16 cellular contexts compared by ENCODE assay signal in the genomic region with DNA sequence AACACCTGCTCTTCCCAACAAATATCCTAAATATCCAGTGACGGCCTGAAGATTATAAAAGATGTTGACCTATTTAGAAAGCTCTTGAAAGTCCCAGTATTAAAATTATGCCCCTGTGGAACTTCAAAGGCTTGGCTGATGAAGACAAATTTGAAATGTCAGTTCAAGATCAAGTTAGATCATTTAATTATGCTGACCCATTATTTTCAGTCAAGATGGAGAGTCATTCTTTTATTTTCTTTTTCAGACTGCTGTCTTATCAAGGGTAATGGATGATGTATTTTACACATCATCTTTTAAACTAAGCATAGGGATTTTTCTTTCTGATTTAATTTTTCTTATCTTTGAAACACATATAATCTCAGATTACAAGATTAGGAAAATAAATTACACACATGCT.
DNase-seq lines count a peak whose midpoint lies in the region; FAIRE-seq and TF ChIP-seq lines count a peak whose summit lies in the region.
"Had no signal": no experiment of that assay in that cellular context is flagged by ENCODE, and none has a peak within 500 bp of the region (broad histone marks: within the 10 kb centered on the region; RNA-seq: fewer than 3 reads in every experiment).

No MANE protein-coding gene starts in this region.

- H3K27ac ChIP-seq in astrocyte (ENCODE audit: low read depth, low read length) (no peak overlapping the region), right atrium auricular region (no peak overlapping the region), Peyer's patch (no peak overlapping the region)
- H3K27ac ChIP-seq: BLaER1 had no signal

- TF ChIP-seq CTCF in astrocyte (IDR thresholded peaks at IDR 0.05; ENCODE audit: insufficient read depth, low read depth, low read length): no peak
- TF ChIP-seq CTCF in type B pancreatic cell (conservative IDR thresholded peaks at IDR 0.05): no peak
- TF ChIP-seq CTCF in right atrium auricular region (IDR thresholded peaks at IDR 0.05): no peak
- no peak for TF ChIP-seq CTCF in Peyer's patch (IDR thresholded peaks at IDR 0.05)

- H3K27me3 ChIP-seq in astrocyte (ENCODE audit: insufficient read depth, low read length) (no peaks in the 10 kb centered on the region), right atrium auricular region (no peaks in the 10 kb centered on the region), Peyer's patch (no peaks in the 10 kb centered on the region)
- H3K27me3 ChIP-seq: BLaER1, MG63 had no signal

- H3K27ac Mint-ChIP-seq in astrocyte (ENCODE audit: unreplicated experiment) (no peak overlapping the region), type B pancreatic cell (peak overlapping the region; percentile 32)
- H3K27ac Mint-ChIP-seq: CD8-positive, alpha-beta T cell had no signal

- H3K36me3 Mint-ChIP-seq in astrocyte (ENCODE audit: low read depth, unreplicated experiment) (peaks cover 2% of the 10 kb centered on the region), type B pancreatic cell (no peaks in the 10 kb centered on the region)
- H3K36me3 Mint-ChIP-seq: CD8-positive, alpha-beta T cell had no signal

- no peak for TF ChIP-seq POLR2A in Peyer's patch (IDR thresholded peaks at IDR 0.05)

- no peak overlapping the region for H3K4me3 Mint-ChIP-seq in astrocyte (ENCODE audit: unreplicated experiment)
- H3K4me3 Mint-ChIP-seq in type B pancreatic cell: no peak overlapping the region
- H3K4me3 Mint-ChIP-seq: CD8-positive, alpha-beta T cell had no signal

- no peaks in the 10 kb centered on the region for H3K27me3 Mint-ChIP-seq in astrocyte (ENCODE audit: low read depth, unreplicated experiment)
- no peaks in the 10 kb centered on the region for H3K27me3 Mint-ChIP-seq in type B pancreatic cell

- peak; percentile 21 for DNase-seq in NCI-H345 (lab: John Stamatoyannopoulos, UW)
- no peak for DNase-seq in NCI-H345 treated with DMSO at 0.1 percent for 48 hours (lab: John Stamatoyannopoulos, UW; ENCODE audit: unreplicated experiment)
- peak; percentile 50 for DNase-seq in NCI-H1417 treated with DMSO at 0.1 percent for 48 hours (lab: John Stamatoyannopoulos, UW)
- no peak for DNase-seq in astrocyte (ENCODE audit: low read depth)
- DNase-seq in type B pancreatic cell (ENCODE audit: extremely low spot score, unreplicated experiment): no peak
- no peak for DNase-seq in right atrium auricular region (ENCODE audit: low spot score)
- no peak for DNase-seq in NCI-H2029 (lab: John Stamatoyannopoulos, UW)
- DNase-seq in Peyer's patch: no peak
- DNase-seq: CD8-positive, alpha-beta T cell; EL; Karpas-422; MG63; NCI-H187; NCI-H524 treated with DMSO at 0.1 percent for 48 hours had no signal

- no peak overlapping the region for H3K9ac ChIP-seq in astrocyte (ENCODE audit: low read length)
- H3K9ac ChIP-seq: BLaER1 had no signal

- H2AFZ ChIP-seq in astrocyte (ENCODE audit: low read depth, low read length): no peak overlapping the region

- no peaks in the 10 kb centered on the region for H3K36me3 ChIP-seq in astrocyte (ENCODE audit: insufficient read depth, low read length)
- H3K36me3 ChIP-seq in right atrium auricular region: no peaks in the 10 kb centered on the region
- H3K36me3 ChIP-seq in Peyer's patch: no peaks in the 10 kb centered on the region
- H3K36me3 ChIP-seq: BLaER1, MG63 had no signal

- no peak overlapping the region for H3K4me2 ChIP-seq in astrocyte (ENCODE audit: low read length)
- H3K4me2 ChIP-seq: BLaER1 had no signal

- FAIRE-seq in astrocyte (lab: Jason Lieb, UNC): peak; percentile 9
- FAIRE-seq: H54 had no signal

- H4K20me1 ChIP-seq in astrocyte (ENCODE audit: insufficient read depth, low read length): no peaks in the 10 kb centered on the region
- H4K20me1 ChIP-seq: BLaER1 had no signal

- H3K4me1 Mint-ChIP-seq in astrocyte (ENCODE audit: low read depth, unreplicated experiment) (peaks cover 9% of the 10 kb centered on the region), type B pancreatic cell (ENCODE audit: unreplicated experiment) (peaks cover 4% of the 10 kb centered on the region)

- H3K9me3 ChIP-seq in astrocyte (ENCODE audit: insufficient read depth, low read depth, low read length) (no peaks in the 10 kb centered on the region), right atrium auricular region (no peaks in the 10 kb centered on the region), Peyer's patch (no peaks in the 10 kb centered on the region)
- H3K9me3 ChIP-seq: BLaER1, MG63 had no signal

- no peaks in the 10 kb centered on the region for H3K9me3 Mint-ChIP-seq in astrocyte (ENCODE audit: unreplicated experiment)
- H3K9me3 Mint-ChIP-seq in type B pancreatic cell: peaks cover 12% of the 10 kb centered on the region
- H3K9me3 Mint-ChIP-seq: CD8-positive, alpha-beta T cell had no signal

- H3K4me1 ChIP-seq in astrocyte (ENCODE audit: insufficient read depth, low read length): no peaks in the 10 kb centered on the region
- peaks cover 0 to 14% of the 10 kb centered on the region in 2 donors for H3K4me1 ChIP-seq in right atrium auricular region
- no peaks in the 10 kb centered on the region for H3K4me1 ChIP-seq in Peyer's patch
- H3K4me1 ChIP-seq: BLaER1 had no signal

- no peak overlapping the region for H3K4me3 ChIP-seq in astrocyte (ENCODE audit: insufficient read depth, low read depth, low read length)
- no peak overlapping the region for H3K4me3 ChIP-seq in right atrium auricular region
- H3K4me3 ChIP-seq in Peyer's patch: no peak overlapping the region
- H3K4me3 ChIP-seq: BLaER1, MG63 had no signal

- no peaks in the 10 kb centered on the region for H3K79me2 ChIP-seq in astrocyte (ENCODE audit: insufficient read depth, low read length)

Comparison
In these comparisons a context has a peak if more than half of its experiments do, and no peak if none do; other contexts are left out.
1. DNase-seq: peak in NCI-H345 (single experiment) and NCI-H1417 treated with DMSO at 0.1 percent for 48 hours (single experiment); none in NCI-H345 treated with DMSO at 0.1 percent for 48 hours (single experiment), astrocyte (single experiment), type B pancreatic cell (single experiment), right atrium auricular region (single experiment), NCI-H2029 (single experiment) and Peyer's patch (0 of 3).